8 cellular contexts compared by ENCODE assay signal in the genomic region with DNA sequence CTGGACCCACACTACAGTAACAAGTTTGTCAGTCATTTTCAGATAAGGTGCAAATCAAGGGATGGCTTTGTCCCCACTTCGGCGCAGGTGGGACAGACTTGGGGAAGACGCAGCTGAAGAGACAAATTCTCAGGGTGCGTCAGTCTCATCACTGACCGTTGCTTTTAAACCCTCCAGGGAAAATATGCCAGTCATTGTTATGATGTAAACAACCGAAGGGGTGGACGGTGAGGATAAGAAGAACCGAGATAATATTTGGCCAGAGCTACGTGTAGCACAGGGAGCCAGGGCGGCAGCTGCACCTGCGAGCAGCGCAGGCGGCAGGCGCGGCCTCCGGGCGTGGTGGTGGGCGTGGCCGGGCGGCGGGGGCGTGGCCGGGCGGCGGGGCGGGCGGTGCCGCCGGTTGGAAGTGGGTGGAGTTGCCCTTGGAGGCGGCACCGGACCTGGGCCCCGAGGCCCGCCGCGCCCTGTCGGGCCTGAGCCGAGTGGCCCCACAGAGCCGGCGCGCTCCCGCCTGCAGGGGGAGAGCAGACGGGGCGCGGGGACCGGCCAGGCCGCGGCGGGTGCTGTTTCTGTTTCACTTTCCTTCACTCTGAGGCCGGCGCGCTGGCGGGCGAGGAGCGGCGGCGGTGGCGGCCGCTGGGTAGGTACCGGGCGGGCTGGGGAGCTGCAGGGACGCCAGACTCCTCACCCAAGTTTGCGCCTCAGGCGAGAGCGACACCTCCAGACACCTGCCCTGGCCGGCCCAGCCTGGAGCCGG. TPM values are rescaled to one million over a fixed set of nuclear protein-coding genes. Genes with fewer than 3 reads are reported as not detected.
DNase-seq lines count a peak whose midpoint lies in the region; ATAC-seq and TF ChIP-seq lines count a peak whose summit lies in the region.

Gene PCGF5, plus strand, starts transcription at position 470 of the 760 bp plus-strand sequence. CDS start 2,209 bp downstream, outside the sequence.

- no peaks in the 10 kb centered on the region for H3K9me3 Mint-ChIP-seq in naive B cell
- no peaks in the 10 kb centered on the region for H3K9me3 Mint-ChIP-seq in stimulated activated effector memory CD8-positive, alpha-beta T cell treated with anti-CD3 and anti-CD28 coated beads, Interleukin-12 subunit alpha, Interleukin-12 subunit beta, amount 100 ng/mL, for 72 hours

- CTCF ChIA-PET in Panc1 (lab: Charles Lee) = interaction anchor here (0.7 kb wide), 1 partner anchor 1071 kb away, joined by 3 read pairs; the partner anchor contains the start of gene MARCHF5

- H3K36me3 ChIP-seq in Panc1 (ENCODE audit: control insufficient read depth, insufficient read depth, low read length) = no peaks in the 10 kb centered on the region; the same call in 1 of the 2 replicates
- no peaks in the 10 kb centered on the region for H3K36me3 ChIP-seq in esophagus squamous epithelium

- no peaks in the 10 kb centered on the region for H3K9me3 ChIP-seq in Panc1 (ENCODE audit: control insufficient read depth, insufficient read depth, low read depth, low read length)
- no peaks in the 10 kb centered on the region for H3K9me3 ChIP-seq in esophagus squamous epithelium

- intact Hi-C loops in Panc1 (cut with micrococcal nuclease; ENCODE audit: unreplicated experiment) = no loop called here
- intact Hi-C loops in esophagus squamous epithelium (cut with DNase I) = no loop called here

- WGBS in esophagus squamous epithelium, 2 donors = 11 to 12% methylated on average over 5 to 7 of the region's 66 CpGs

- H3K4me1 ChIP-seq in Panc1 (ENCODE audit: control insufficient read depth, insufficient read depth, low read length) (peaks cover 18% of the 10 kb centered on the region; the same call in 1 of the 2 replicates), esophagus squamous epithelium (peaks cover 10 to 49% (median 12%) of the 10 kb centered on the region in 3 donors)

- no peaks in the 10 kb centered on the region for H3K36me3 Mint-ChIP-seq in naive B cell
- H3K36me3 Mint-ChIP-seq in stimulated activated effector memory CD8-positive, alpha-beta T cell treated with anti-CD3 and anti-CD28 coated beads, Interleukin-12 subunit alpha, Interleukin-12 subunit beta, amount 100 ng/mL, for 72 hours = peaks cover 13% of the 10 kb centered on the region

- TF ChIP-seq CTCF in Panc1 (IDR thresholded peaks at IDR 0.05) (peak; percentile 30), esophagus squamous epithelium (IDR thresholded peaks at IDR 0.05) (peak in 5 of 6 experiments; percentile 10 to 64 (median 61))

- no peaks in the 10 kb centered on the region for H3K27me3 Mint-ChIP-seq in naive B cell

- DNase-seq in DMS79 (lab: John Stamatoyannopoulos, UW) = peak; percentile 17
- DNase-seq in HuH-7.5 (ENCODE audit: low spot score) = peak; percentile 81
- no peak for DNase-seq in Panc1 (ENCODE audit: low read depth, low spot score)
- peak; percentile 90 for DNase-seq in activated T-helper 1 cell treated with Interleukin-2 at 50 U/mL for 16 hours (ENCODE audit: low read depth)
- peak; percentile 53 for DNase-seq in esophagus squamous epithelium (lab: John Stamatoyannopoulos, UW)
- DNase-seq in naive B cell = peak; percentile 94
- DNase-seq in stimulated activated effector memory CD8-positive, alpha-beta T cell treated with anti-CD3 and anti-CD28 coated beads, Interleukin-12 subunit alpha, Interleukin-12 subunit beta, amount 100 ng/mL, for 72 hours (ENCODE audit: low spot score in 2 of 2) = peak; percentile 94

- H3K4me3 Mint-ChIP-seq in naive B cell = peak within 1 kb of the TSS; percentile 85 to 95 (median 91)
- peak within 1 kb of the TSS; percentile 83 for H3K4me3 Mint-ChIP-seq in stimulated activated effector memory CD8-positive, alpha-beta T cell treated with anti-CD3 and anti-CD28 coated beads, Interleukin-12 subunit alpha, Interleukin-12 subunit beta, amount 100 ng/mL, for 72 hours

- peaks cover 44 to 68% (median 53%) of the 10 kb centered on the region in 3 donors for H3K4me1 Mint-ChIP-seq in naive B cell
- H3K4me1 Mint-ChIP-seq in stimulated activated effector memory CD8-positive, alpha-beta T cell treated with anti-CD3 and anti-CD28 coated beads, Interleukin-12 subunit alpha, Interleukin-12 subunit beta, amount 100 ng/mL, for 72 hours = peaks cover 41% of the 10 kb centered on the region

- POLR2A ChIA-PET in Panc1 (lab: Charles Lee) = interaction anchor here (0.7 kb wide), 1 partner anchor 23 kb away, joined by 14 read pairs; no protein-coding TSS in a partner anchor

- peak within 1 kb of the TSS; percentile 86 to 96 (median 91) for H3K27ac Mint-ChIP-seq in naive B cell
- H3K27ac Mint-ChIP-seq in stimulated activated effector memory CD8-positive, alpha-beta T cell treated with anti-CD3 and anti-CD28 coated beads, Interleukin-12 subunit alpha, Interleukin-12 subunit beta, amount 100 ng/mL, for 72 hours = peak within 1 kb of the TSS; percentile 94

- peak in 2 of 4 donors; percentile 76 to 84 for TF ChIP-seq POLR2A in esophagus squamous epithelium (IDR thresholded peaks at IDR 0.05)

- in situ Hi-C loops in Panc1 (cut with HindIII; ENCODE audit: low pct_unique_long_range_greater_than_20kb, low sequenced_read_pairs) = no loop called here

- peaks cover 16% of the 10 kb centered on the region for H3K27me3 ChIP-seq in Panc1 (ENCODE audit: control insufficient read depth, insufficient read depth, low read length)
- no peaks in the 10 kb centered on the region for H3K27me3 ChIP-seq in esophagus squamous epithelium

- BruUV-seq in Panc1 (replicated peaks; lab: Mats Ljungman, UMichigan) = no TSS peak

- peak within 1 kb of the TSS; percentile 77 to 80 for H3K4me3 ChIP-seq in Panc1 (ENCODE audit: low read depth in 2 of 2, low read length in 2 of 2)
- H3K4me3 ChIP-seq in esophagus squamous epithelium = peak within 1 kb of the TSS; percentile 78 to 98 (median 93)

- ATAC-seq in GM21528 (IDR thresholded peaks at IDR 0.05; ENCODE audit: low FRiP score, unreplicated experiment) = peak; percentile 94
- peak; percentile 100 for ATAC-seq in Panc1
- peak; percentile 91 for ATAC-seq in naive B cell (ENCODE audit: low read depth in 2 of 2)
- ATAC-seq in stimulated activated effector memory CD8-positive, alpha-beta T cell treated with anti-CD3 and anti-CD28 coated beads, Interleukin-12 subunit alpha, Interleukin-12 subunit beta, amount 100 ng/mL, for 72 hours = peak; percentile 99

- H3K27ac ChIP-seq in Panc1 (ENCODE audit: low read length) (peak within 1 kb of the TSS; percentile 72), esophagus squamous epithelium (peak within 1 kb of the TSS; percentile 93 to 97 (median 96))

RNA-seq across cellular contexts. Expression of gene PCGF5, which starts in this region (rescaled TPM):
- total RNA-seq in Panc1 (2021; ENCODE audit: unreplicated experiment) (23.3 TPM), esophagus squamous epithelium (10 to 100 TPM; 17.3 to 39.3 (median 23.4) TPM)
- polyA plus RNA-seq in Panc1 (2012; ENCODE audit: insufficient read length) = 14.6 TPM
- polyA plus RNA-seq in naive B cell (ENCODE audit: low read depth in 6 of 6) = 100 to 1,000 TPM in 4 of 6 donors, 10 to 100 TPM in 2; 87.8 to 137 (median 112) TPM
